ENCODE assay signal across 31 cellular contexts in the genomic region with DNA sequence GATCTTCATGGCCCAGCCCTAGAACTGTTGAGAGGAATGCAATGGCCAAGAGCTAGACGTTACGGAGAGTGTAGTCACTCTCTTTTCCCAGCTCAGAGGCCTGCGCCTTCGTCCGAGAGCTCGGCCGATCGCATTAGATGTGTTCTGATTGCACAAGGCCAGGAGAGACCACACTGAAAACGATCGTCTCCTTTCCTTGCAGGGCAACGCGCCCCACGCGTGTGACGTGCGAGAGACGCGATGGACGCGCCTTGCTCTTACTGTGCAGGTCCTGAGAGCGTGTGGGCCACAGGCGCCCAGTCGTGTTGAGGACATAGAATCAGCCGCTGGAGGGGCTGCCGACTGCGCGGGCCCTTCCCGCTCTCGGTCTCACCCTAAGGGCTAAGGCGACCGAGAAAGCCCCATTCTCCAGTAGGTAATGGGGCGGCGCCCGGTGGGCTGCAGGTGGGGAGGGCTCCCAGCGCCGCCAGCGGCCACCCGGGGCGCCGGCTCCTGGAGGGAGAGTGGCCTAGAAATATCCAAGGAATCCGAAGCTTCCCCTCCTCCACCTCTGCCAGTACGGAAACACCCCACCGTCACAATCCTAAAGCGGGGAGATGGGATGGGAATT. TPM values are rescaled to one million over a fixed set of nuclear protein-coding genes. Genes with fewer than 3 reads are reported as not detected.
DNase-seq lines count a peak whose midpoint lies in the region; ATAC-seq, FAIRE-seq and TF ChIP-seq lines count a peak whose summit lies in the region.
"Had no signal": no experiment of that assay in that cellular context is flagged by ENCODE, and none has a peak within 500 bp of the region (broad histone marks: within the 10 kb centered on the region; RNA-seq: fewer than 3 reads in every experiment).

No MANE protein-coding gene starts in this region.

- intact Hi-C loops in sigmoid colon (cut with DNase I) (no loop called here), testis (cut with DNase I; ENCODE audit: low total_unique reads) (no loop called here)

- H3K4me1 Mint-ChIP-seq in GM23338: peaks cover 67% of the 10 kb centered on the region
- H3K4me1 Mint-ChIP-seq: activated T-helper 17 cell treated with anti-CD3 and anti-CD28 coated beads, Interleukin-2, amount 50 U/mL, for 72 hours; memory B cell had no signal

- H3K4me2 ChIP-seq in GM23338: peak overlapping the region; percentile 87
- no peak overlapping the region for H3K4me2 ChIP-seq in neural cell (ENCODE audit: low read length)

- H4K20me1 ChIP-seq in GM23338 (replicated peaks; ENCODE audit: insufficient read depth) (peaks cover 15% of the 10 kb centered on the region; the same call in 1 of the 2 replicates), neural cell (ENCODE audit: insufficient read depth) (no peaks in the 10 kb centered on the region)

- no peaks in the 10 kb centered on the region for H3K9me3 ChIP-seq in SK-N-MC (ENCODE audit: low read depth, low read length)
- H3K9me3 ChIP-seq in neural cell (ENCODE audit: low read length): no peaks in the 10 kb centered on the region
- no peaks in the 10 kb centered on the region for H3K9me3 ChIP-seq in sigmoid colon
- H3K9me3 ChIP-seq in testis: no peaks in the 10 kb centered on the region
- H3K9me3 ChIP-seq: gastroesophageal sphincter, Peyer's patch, SJCRH30 had no signal

- H3K9me3 Mint-ChIP-seq in GM23338: no peaks in the 10 kb centered on the region; the same call in 1 of the 3 replicates
- H3K9me3 Mint-ChIP-seq: activated CD4-positive, alpha-beta memory T cell treated with anti-CD3 and anti-CD28 coated beads for 36 hours; activated T-helper 17 cell treated with anti-CD3 and anti-CD28 coated beads, Interleukin-2, amount 50 U/mL, for 72 hours had no signal

- H3K4me3 ChIP-seq in GM23338 (peak overlapping the region; percentile 62), SK-N-MC (no peak overlapping the region), iPS-11a (ENCODE audit: low read depth, low read length) (peak overlapping the region; percentile 14), neural cell (ENCODE audit: low read length) (no peak overlapping the region), sigmoid colon (no peak overlapping the region), testis (no peak overlapping the region)
- H3K4me3 ChIP-seq: cardiac muscle cell, gastroesophageal sphincter, Peyer's patch, SJCRH30, skin epidermis had no signal

- ATAC-seq in GM23338 (peak; percentile 27), GM19328 (IDR thresholded peaks at IDR 0.05; ENCODE audit: unreplicated experiment) (no peak)
- ATAC-seq: activated CD4-positive, CD25-positive, alpha-beta regulatory T cell treated with anti-CD3 and anti-CD28 coated beads, Interleukin-2, amount 50 U/mL, for 24 hours; activated T-helper 17 cell treated with anti-CD3 and anti-CD28 coated beads, Interleukin-2, amount 50 U/mL, for 72 hours; gastroesophageal sphincter; left cardiac atrium had no signal

- 7 to 17% methylated on average over 44 of the region's 44 CpGs for WGBS in sigmoid colon, 2 donors
- whole genome bisulfite sequencing in testis, 2 donors: 0 to 3% methylated on average over 10 to 44 of the region's 44 CpGs

- FAIRE-seq in GM12892 (lab: Jason Lieb, UNC): no peak
- FAIRE-seq: endometrium had no signal

- TF ChIP-seq RAD21 in neural cell (conservative IDR thresholded peaks at IDR 0.05): no peak

- no peak overlapping the region for H3K9ac ChIP-seq in SK-N-MC (ENCODE audit: insufficient read length)
- no peak overlapping the region for H3K9ac ChIP-seq in neural cell (ENCODE audit: low read length)

- H3K27me3 Mint-ChIP-seq in GM23338 (ENCODE audit: insufficient read depth, low read depth, poor library complexity): peaks cover 98% of the 10 kb centered on the region

- H3K36me3 ChIP-seq in GM23338 (ENCODE audit: insufficient read depth) (no peaks in the 10 kb centered on the region), SK-N-MC (ENCODE audit: insufficient read depth, low read length) (peaks cover 41% of the 10 kb centered on the region), neural cell (ENCODE audit: insufficient read depth, low read length) (no peaks in the 10 kb centered on the region), sigmoid colon (no peaks in the 10 kb centered on the region), testis (ENCODE audit: low read depth, missing control alignments) (no peaks in the 10 kb centered on the region)
- H3K36me3 ChIP-seq: cardiac muscle cell, gastroesophageal sphincter, Peyer's patch had no signal

- peak; percentile 77 for DNase-seq in GM23338 (ENCODE audit: low spot score)
- DNase-seq in SK-N-MC (ENCODE audit: low read depth, low spot score): no peak
- DNase-seq in sigmoid colon: no peak
- DNase-seq in testis: no peak
- DNase-seq in GM12892 (ENCODE audit: insufficient read length): no peak
- DNase-seq: activated CD4-positive, alpha-beta memory T cell treated with anti-CD3 and anti-CD28 coated beads for 36 hours; aorta; hypothalamus; left cardiac atrium; NCI-H2081; NCI-H2227 treated with DMSO at 0.1 percent for 48 hours; NCI-H526 treated with DMSO at 0.1 percent for 48 hours; Peyer's patch; SJCRH30; stimulated activated CD4-positive, alpha-beta T cell treated with anti-CD3 and anti-CD28 coated beads, Interleukin-1b, Interleukin-23, amount 100 ng/mL, for 48 hours had no signal

- TF ChIP-seq EP300 in neural cell (conservative IDR thresholded peaks at IDR 0.05; ENCODE audit: poor library complexity, severe bottlenecking): no peak
- TF ChIP-seq EP300 in sigmoid colon (IDR thresholded peaks at IDR 0.05): no peak

- TF ChIP-seq POLR2A in sigmoid colon (IDR thresholded peaks at IDR 0.05) (no peak), testis (IDR thresholded peaks at IDR 0.05) (no peak), GM12892 (IDR thresholded peaks at IDR 0.05; ENCODE audit: low read depth, low read length) (no peak)

- TF ChIP-seq CTCF in GM23338 (conservative IDR thresholded peaks at IDR 0.05; ENCODE audit: low read depth in 2 of 2): no peak
- no peak for TF ChIP-seq CTCF in neural cell (IDR thresholded peaks at IDR 0.05; ENCODE audit: poor library complexity, severe bottlenecking)
- no peak for TF ChIP-seq CTCF in sigmoid colon (IDR thresholded peaks at IDR 0.05)
- no peak for TF ChIP-seq CTCF in testis (IDR thresholded peaks at IDR 0.05)

- no peak overlapping the region for H3K27ac Mint-ChIP-seq in GM23338
- H3K27ac Mint-ChIP-seq: activated CD4-positive, alpha-beta memory T cell treated with anti-CD3 and anti-CD28 coated beads for 36 hours; activated naive CD8-positive, alpha-beta T cell; activated T-helper 17 cell treated with anti-CD3 and anti-CD28 coated beads, Interleukin-2, amount 50 U/mL, for 72 hours; memory B cell had no signal

- H3K27me3 ChIP-seq in GM23338 (ENCODE audit: insufficient read depth) (peaks cover 100% of the 10 kb centered on the region), neural cell (ENCODE audit: insufficient read depth, low read depth, low read length) (peaks cover 100% of the 10 kb centered on the region), sigmoid colon (peaks cover 45 to 100% (median 79%) of the 10 kb centered on the region in 3 donors), testis (no peaks in the 10 kb centered on the region)
- H3K27me3 ChIP-seq: SJCRH30 had no signal

- no peaks in the 10 kb centered on the region for H3K9me2 ChIP-seq in GM23338 (ENCODE audit: insufficient read depth)
- H3K9me2 ChIP-seq in neural cell (ENCODE audit: insufficient read depth, low read length): no peaks in the 10 kb centered on the region

- H3K4me3 Mint-ChIP-seq in GM23338: peak overlapping the region; percentile 77
- H3K4me3 Mint-ChIP-seq: activated CD4-positive, alpha-beta memory T cell treated with anti-CD3 and anti-CD28 coated beads for 36 hours; activated naive CD8-positive, alpha-beta T cell; activated T-helper 17 cell treated with anti-CD3 and anti-CD28 coated beads, Interleukin-2, amount 50 U/mL, for 72 hours; memory B cell had no signal

- no peaks in the 10 kb centered on the region for H3K36me3 Mint-ChIP-seq in GM23338 (ENCODE audit: low read depth)
- H3K36me3 Mint-ChIP-seq: memory B cell had no signal

- H3K79me2 ChIP-seq in GM23338 (replicated peaks; ENCODE audit: insufficient read depth) (no peaks in the 10 kb centered on the region), neural cell (replicated peaks; ENCODE audit: insufficient read depth, low read length) (no peaks in the 10 kb centered on the region)

- H3F3A ChIP-seq in GM23338 (replicated peaks; ENCODE audit: low read depth) (peaks cover 23% of the 10 kb centered on the region), neural cell (ENCODE audit: insufficient read depth, low read length, poor library complexity, severe bottlenecking) (no peaks in the 10 kb centered on the region)

- peak overlapping the region; percentile 50; the same call in 1 of the 2 replicates for H2AFZ ChIP-seq in GM23338
- no peak overlapping the region for H2AFZ ChIP-seq in neural cell (ENCODE audit: low read depth, low read length)

- H3K4me1 ChIP-seq in GM23338 (ENCODE audit: insufficient read depth): peaks cover 82% of the 10 kb centered on the region
- peaks cover 0 to 19% (median 13%) of the 10 kb centered on the region in 4 donors for H3K4me1 ChIP-seq in sigmoid colon
- no peaks in the 10 kb centered on the region for H3K4me1 ChIP-seq in testis
- H3K4me1 ChIP-seq: Peyer's patch, SJCRH30 had no signal

- no peak overlapping the region for H3K27ac ChIP-seq in GM23338 (ENCODE audit: low read depth)
- peak overlapping the region; percentile 89 for H3K27ac ChIP-seq in SK-N-MC
- H3K27ac ChIP-seq in neural cell (ENCODE audit: low read length): no peak overlapping the region
- no peak overlapping the region for H3K27ac ChIP-seq in sigmoid colon
- no peak overlapping the region for H3K27ac ChIP-seq in testis
- H3K27ac ChIP-seq: cardiac muscle cell, gastroesophageal sphincter, Peyer's patch, SJCRH30 had no signal

TF ChIP-seq in GM23338, 12 proteins besides CTCF, POLR2A, EP300 and RAD21 (continues in another document):
- TF ChIP-seq EZH2phosphoT487 (IDR thresholded peaks at IDR 0.05; ENCODE audit: unreplicated experiment): peak; percentile 58
- no peak for TF ChIP-seq POLR2AphosphoS5 (IDR thresholded peaks at IDR 0.05; ENCODE audit: low read depth)
- TF ChIP-seq NANOG (IDR thresholded peaks at IDR 0.05; ENCODE audit: borderline replicate concordance): 0 out of 2 replicates have a peak, but pooled peaks have one; percentile 13

TF ChIP-seq in neural cell, 6 proteins besides CTCF, POLR2A, EP300 and RAD21 (continues in another document):
- TF ChIP-seq EZH2 (IDR thresholded peaks at IDR 0.05; ENCODE audit: borderline replicate concordance, insufficient read depth, low read length, poor library complexity, severe bottlenecking) (no peak), MXI1 (conservative IDR thresholded peaks at IDR 0.05; ENCODE audit: poor library complexity, severe bottlenecking) (no peak), POLR2AphosphoS5 (IDR thresholded peaks at IDR 0.05) (peak; percentile 37), SMC3 (conservative IDR thresholded peaks at IDR 0.05; ENCODE audit: poor library complexity) (no peak)

RNA-seq across cellular contexts. Expression of a gene that starts 26.9 kb away (rescaled TPM):
- total RNA-seq in GM23338 (2014; rRNA removed; shearing (Covaris generic)): not detected in 2 replicates
- polyA plus RNA-seq in GM23338 (2016; fragmentation: Nextera tagmentation; extraction: Ambion mirVana): not detected in 2 replicates
- polyA plus RNA-seq in neural cell: not detected in 2 replicates
- 0.12 and 0.24 TPM in 2 replicates for polyA minus RNA-seq in neural cell
- total RNA-seq in sigmoid colon: under 1 TPM in 2 of 4 donors, not detected in 2; under 0.01 to 0.66 TPM
- polyA plus RNA-seq in sigmoid colon: under 1 TPM in 1 of 3 donors, not detected in 2; 0.01 TPM
- under 1 TPM; 0.19 to 0.24 TPM for total RNA-seq in testis
- polyA plus RNA-seq in testis (ENCODE audit: insufficient read depth, low read depth, low replicate concordance): 0.63 TPM
- not detected for polyA plus RNA-seq in GM12892 (2012; ENCODE audit: missing spikeins)
- total RNA-seq: activated CD4-positive, alpha-beta memory T cell treated with anti-CD3 and anti-CD28 coated beads for 36 hours; activated T-helper 17 cell treated with anti-CD3 and anti-CD28 coated beads, Interleukin-2, amount 50 U/mL, for 72 hours; aorta; cardiac muscle cell; H4; left cardiac atrium; myocyte; omental fat pad; Peyer's patch; pulmonary artery endothelial cell had no signal
- polyA plus RNA-seq: BJ, cardiac muscle cell had no signal

Comparison
In these comparisons a context has a peak if more than half of its experiments do, and no peak if none do; other contexts are left out.
1. H3K4me3 ChIP-seq: peak in GM23338 (single experiment) and iPS-11a (single experiment); none in SK-N-MC (single experiment), neural cell (single experiment), sigmoid colon (0 of 4) and testis (0 of 2).